Comparison of ENCODE assay signal across 19 cellular contexts in the genomic region with DNA sequence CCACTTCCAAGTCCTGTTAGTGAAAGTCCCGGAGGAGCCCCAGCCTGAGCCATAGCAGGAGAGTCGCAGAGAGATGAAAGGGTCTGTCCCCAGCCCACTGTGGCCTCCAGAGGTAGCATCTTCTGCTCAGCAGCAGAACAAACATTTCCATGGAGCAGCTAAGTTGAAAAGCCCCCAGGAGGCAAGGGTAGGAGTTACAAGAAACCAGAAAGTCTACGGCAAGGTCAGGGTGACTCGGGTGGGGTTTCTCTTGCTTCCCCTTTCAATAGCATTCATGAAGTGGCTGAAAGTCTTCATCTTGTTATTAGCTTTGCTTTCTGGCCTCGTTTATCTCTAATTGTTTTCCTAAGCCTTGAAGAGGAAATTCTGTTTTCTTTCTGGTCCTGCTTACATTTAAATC.
A peak's percentile ranks its signal among the peaks of the same experiment; 100 is the strongest.
DNase-seq lines count a peak whose midpoint lies in the region; ATAC-seq, FAIRE-seq and TF ChIP-seq lines count a peak whose summit lies in the region.
"Had no signal": no experiment of that assay in that cellular context is flagged by ENCODE, and none has a peak within 500 bp of the region (broad histone marks: within the 10 kb centered on the region; RNA-seq: fewer than 3 reads in every experiment).

No MANE protein-coding gene starts in this region.

- CTCF ChIA-PET in HepG2 (lab: Yijun Ruan, JAX; ENCODE audit: low intra/inter-chr PET ratio, low total read pairs): no interaction called here
- CTCF ChIA-PET in OCI-LY7 (lab: Charles Lee; ENCODE audit: unreplicated experiment): no interaction called here

- no peak overlapping the region for H3K4me3 ChIP-seq in HepG2 (replicated peaks in 1 of 3; ENCODE audit: insufficient read depth in 1 of 3, low read depth in 2 of 3, low read length in 3 of 3)
- no peak overlapping the region for H3K4me3 ChIP-seq in right lobe of liver
- no peak overlapping the region for H3K4me3 ChIP-seq in OCI-LY7 (ENCODE audit: low read depth, low read length, poor library complexity, severe bottlenecking)
- H3K4me3 ChIP-seq in vagina: no peak overlapping the region
- no peak overlapping the region for H3K4me3 ChIP-seq in left lung
- H3K4me3 ChIP-seq: GM23338, SK-N-MC had no signal

- ATAC-seq in HepG2: no peak
- no peak for ATAC-seq in right lobe of liver
- no peak for ATAC-seq in left lung
- ATAC-seq in GM21526 (IDR thresholded peaks at IDR 0.05; ENCODE audit: low FRiP score, unreplicated experiment): no peak
- ATAC-seq: GM23338, HCT116, Panc1 had no signal

- H3K27me3 ChIP-seq in HepG2 (ENCODE audit: control insufficient read depth in 1 of 2, insufficient read depth in 2 of 2, low read length in 2 of 2) (peaks cover 1 to 53% of the 10 kb centered on the region in 2 experiments), right lobe of liver (no peaks in the 10 kb centered on the region), vagina (no peaks in the 10 kb centered on the region), left lung (peaks cover 0 to 28% of the 10 kb centered on the region in 2 donors)

- no peak for TF ChIP-seq RAD21 in HepG2 (CRISPR knock-in tag; IDR thresholded peaks at IDR 0.05)

- BruUV-seq in HepG2 (replicated peaks; lab: Mats Ljungman, UMichigan) (no TSS peak), OCI-LY7 (replicated peaks; lab: Mats Ljungman, UMichigan) (no TSS peak)

- POLR2A ChIA-PET in HepG2 (lab: Yijun Ruan, JAX): no interaction called here
- POLR2A ChIA-PET in OCI-LY7 (lab: Charles Lee): no interaction called here

- 42% methylated on average over 5 of the region's 5 CpGs for WGBS in HepG2 (ENCODE audit: low lambda C conversion rate)
- WGBS in right lobe of liver (ENCODE audit: insufficient coverage, low coverage, low lambda C conversion rate, missing lambda C conversion rate): 47% methylated on average over 3 of the region's 5 CpGs

- H3K27ac ChIP-seq in HepG2 (ENCODE audit: extremely low read length, insufficient read depth, low read length) (no peak overlapping the region), right lobe of liver (no peak overlapping the region), OCI-LY7 (ENCODE audit: low read depth, low read length, poor library complexity, severe bottlenecking) (no peak overlapping the region), vagina (peak overlapping the region; percentile 78), left lung (no peak overlapping the region)
- H3K27ac ChIP-seq: SK-N-MC had no signal

- H3K79me2 ChIP-seq in HepG2 (ENCODE audit: insufficient read depth, low read length) (no peaks in the 10 kb centered on the region), OCI-LY7 (ENCODE audit: insufficient read depth, low read depth, low read length) (no peaks in the 10 kb centered on the region)

- H4K20me1 ChIP-seq in HepG2 (ENCODE audit: insufficient read depth, low read length): no peaks in the 10 kb centered on the region
- H4K20me1 ChIP-seq in OCI-LY7 (ENCODE audit: insufficient read depth, low read length): no peaks in the 10 kb centered on the region

- TF ChIP-seq POLR2A in HepG2 (IDR thresholded peaks at IDR 0.05; ENCODE audit: insufficient read depth in 1 of 2, low read depth in 2 of 2, low read length in 2 of 2) (no peak), right lobe of liver (IDR thresholded peaks at IDR 0.05) (no peak), vagina (IDR thresholded peaks at IDR 0.05) (no peak)

- in situ Hi-C loops in HepG2 (cut with HindIII; ENCODE audit: extremely low pct_ligation_motif_present, low pct_unique_long_range_greater_than_20kb): no loop called here

- peaks cover 33% of the 10 kb centered on the region for H3K4me1 ChIP-seq in HepG2 (ENCODE audit: insufficient read depth, low read length)
- H3K4me1 ChIP-seq in right lobe of liver: peaks cover 0 to 10% (median 3%) of the 10 kb centered on the region in 4 donors
- peaks cover 12% of the 10 kb centered on the region for H3K4me1 ChIP-seq in OCI-LY7 (ENCODE audit: insufficient read depth, low read length, poor library complexity, severe bottlenecking)
- H3K4me1 ChIP-seq in vagina: peaks cover 52% of the 10 kb centered on the region
- peaks cover 0 to 7% of the 10 kb centered on the region in 2 donors for H3K4me1 ChIP-seq in left lung

- TF ChIP-seq EP300 in HepG2 (IDR thresholded peaks at IDR 0.05; ENCODE audit: low read depth in 2 of 2, low read length in 2 of 2) (no peak), HepG2 (CRISPR knock-in tag; IDR thresholded peaks at IDR 0.05; ENCODE audit: borderline replicate concordance) (no peak)

- no peaks in the 10 kb centered on the region for H3K9me2 ChIP-seq in OCI-LY7 (ENCODE audit: insufficient read depth, low read length)

- DNase-seq in HepG2 (ENCODE audit: low spot score) (no peak), right lobe of liver (no peak), OCI-LY7 (ENCODE audit: low spot score) (peak; percentile 54), iPS-NIHi7 (ENCODE audit: extremely low spot score) (peak; percentile 32), vagina (ENCODE audit: extremely low spot score in 2 of 2) (no peak), left lung (no peak), NCI-H187 (lab: John Stamatoyannopoulos, UW) (no peak)
- DNase-seq: CD4-positive, CD25-positive, alpha-beta regulatory T cell; KG1; NCI-H1105 treated with DMSO at 0.1 percent for 48 hours; NCI-H1694 treated with DMSO at 0.1 percent for 48 hours; NCI-H69; NK-92 treated with Interleukin-12 subunit alpha and Interleukin-12 subunit beta, amount 100 ng/mL, for 24 hours had no signal

- H3K9me3 ChIP-seq in HepG2 (ENCODE audit: low read length) (no peaks in the 10 kb centered on the region), right lobe of liver (no peaks in the 10 kb centered on the region), OCI-LY7 (ENCODE audit: low read length) (no peaks in the 10 kb centered on the region), vagina (no peaks in the 10 kb centered on the region), left lung (no peaks in the 10 kb centered on the region)

- H3K4me2 ChIP-seq in HepG2 (ENCODE audit: low read depth, low read length): no peak overlapping the region
- peak overlapping the region; percentile 22; the same call in 1 of the 2 replicates for H3K4me2 ChIP-seq in OCI-LY7 (ENCODE audit: low read length)
- H3K4me2 ChIP-seq: GM23338 had no signal

- H3K36me3 ChIP-seq in HepG2 (replicated peaks in 1 of 2; ENCODE audit: control insufficient read depth in 1 of 2, insufficient read depth in 2 of 2, low read length in 2 of 2) (no peaks in the 10 kb centered on the region), right lobe of liver (no peaks in the 10 kb centered on the region), OCI-LY7 (ENCODE audit: insufficient read depth, low read length) (no peaks in the 10 kb centered on the region), vagina (no peaks in the 10 kb centered on the region), left lung (no peaks in the 10 kb centered on the region)

- no peak overlapping the region for H3K9ac ChIP-seq in HepG2 (ENCODE audit: insufficient read depth, low read depth, low read length)

- TF ChIP-seq CTCF in HepG2 (CRISPR knock-in tag; IDR thresholded peaks at IDR 0.05) (0 out of 2 replicates have a peak, but pooled peaks have one; percentile 7), right lobe of liver (IDR thresholded peaks at IDR 0.05) (no peak), OCI-LY7 (conservative IDR thresholded peaks at IDR 0.05; ENCODE audit: low read length) (peak; percentile 48), vagina (IDR thresholded peaks at IDR 0.05) (no peak), left lung (IDR thresholded peaks at IDR 0.05) (no peak)

- no peak for FAIRE-seq in HepG2 (lab: Jason Lieb, UNC)
- FAIRE-seq: G401.6 had no signal

- intact Hi-C loops in HepG2 (cut with micrococcal nuclease; ENCODE audit: unreplicated experiment): no loop called here
- intact Hi-C loops in right lobe of liver (cut with DNase I): no loop called here
- intact Hi-C loops in OCI-LY7 (cut with micrococcal nuclease; ENCODE audit: unreplicated experiment): no loop called here
- intact Hi-C loops in vagina (cut with DNase I): no loop called here
- intact Hi-C loops in left lung (cut with DNase I): no loop called here

- H2AFZ ChIP-seq in HepG2 (ENCODE audit: low read length): no peak overlapping the region
- peak overlapping the region; percentile 2; the same call in 1 of the 2 replicates for H2AFZ ChIP-seq in OCI-LY7 (ENCODE audit: low read length)
- H2AFZ ChIP-seq: GM23338 had no signal

TF ChIP-seq in HepG2, 621 proteins besides CTCF, POLR2A, EP300 and RAD21:
- TF ChIP-seq STAG1 (CRISPR knock-in tag; IDR thresholded peaks at IDR 0.05) (peak; percentile 19; the same call in 1 of the 2 replicates), ZNF670 (CRISPR knock-in tag; IDR thresholded peaks at IDR 0.05; ENCODE audit: borderline replicate concordance) (no peak), WIZ (CRISPR knock-in tag; IDR thresholded peaks at IDR 0.05) (no peak), ZNF33B (CRISPR knock-in tag; IDR thresholded peaks at IDR 0.05) (no peak), HMG20A (CRISPR knock-in tag; IDR thresholded peaks at IDR 0.05; ENCODE audit: borderline replicate concordance) (no peak), SIN3B (IDR thresholded peaks at IDR 0.05; ENCODE audit: low read length) (no peak), JDP2 (CRISPR knock-in tag; IDR thresholded peaks at IDR 0.05; ENCODE audit: borderline replicate concordance) (no peak)

Comparison
In these comparisons a context has a peak if more than half of its experiments do, and no peak if none do; other contexts are left out.
1. CTCF ChIP-seq: peak in HepG2 (single experiment) and OCI-LY7 (single experiment); none in right lobe of liver (0 of 4), vagina (0 of 3) and left lung (0 of 2).
2. DNase-seq: peak in OCI-LY7 (single experiment) and iPS-NIHi7 (single experiment); none in HepG2 (single experiment), right lobe of liver (0 of 3), vagina (0 of 2), left lung (0 of 2) and NCI-H187 (0 of 2).